ENCODE assay signal across 12 cellular contexts in genomic region chr16:67864044-67864443, GRCh38. TPM values are rescaled to one million over a fixed set of nuclear protein-coding genes. Genes with fewer than 3 reads are reported as not detected.
DNase-seq lines count a peak whose midpoint lies in the region; ATAC-seq and TF ChIP-seq lines count a peak whose summit lies in the region.
"Not testable (repeated sequence)": the region's sequence is repeated elsewhere in the genome, so short reads cannot be mapped to it uniquely, and the experiment has no call there.
"Had no signal": no experiment of that assay in that cellular context is flagged by ENCODE, and none has a peak within 500 bp of the region (broad histone marks: within the 10 kb centered on the region; RNA-seq: fewer than 3 reads in every experiment).

No MANE protein-coding gene starts in this region.

- H3K4me1 Mint-ChIP-seq in chondrocyte (ENCODE audit: low read depth): peaks cover 42% of the 10 kb centered on the region

- peaks cover 73% of the 10 kb centered on the region for H3K79me2 ChIP-seq in ACC112 (ENCODE audit: control insufficient read depth, insufficient read depth, low read length, unreplicated experiment)

- H3K36me3 ChIP-seq in ACC112 (ENCODE audit: insufficient read depth, low read length); uterus: not testable (repeated sequence)
- H3K36me3 ChIP-seq in adipocyte (ENCODE audit: control insufficient read depth, insufficient read depth, low read length, severe bottlenecking) (peaks cover 24% of the 10 kb centered on the region), gastroesophageal sphincter (peaks cover 0 to 50% of the 10 kb centered on the region in 2 donors), mesenchymal stem cell (ENCODE audit: control insufficient read depth in 1 of 2, insufficient read depth in 2 of 2, low read depth in 1 of 2, low read length in 2 of 2) (peaks cover 34 to 74% of the 10 kb centered on the region in 2 experiments), rectal smooth muscle tissue (ENCODE audit: control insufficient read depth, insufficient read depth, low read length) (peaks cover 12% of the 10 kb centered on the region), suprapubic skin (peaks cover 40% of the 10 kb centered on the region)

- H2AK5ac ChIP-seq in mesenchymal stem cell (ENCODE audit: low read length, severe bottlenecking): not testable (repeated sequence)

- H4K91ac ChIP-seq in mesenchymal stem cell (ENCODE audit: low read length): not testable (repeated sequence)

- H3K4me3 Mint-ChIP-seq in chondrocyte (ENCODE audit: unreplicated experiment): not testable (repeated sequence)

- H2BK120ac ChIP-seq in mesenchymal stem cell (ENCODE audit: low read depth, low read length): not testable (repeated sequence)

- intact Hi-C loops in uterus (cut with DNase I; ENCODE audit: low total_unique reads): not testable (repeated sequence)

- H3K4me1 ChIP-seq in ACC112 (ENCODE audit: control insufficient read depth, insufficient read depth, low read length, unreplicated experiment) (peaks cover 37% of the 10 kb centered on the region), adipocyte (ENCODE audit: control insufficient read depth, insufficient read depth, low read length) (peaks cover 54% of the 10 kb centered on the region), gastroesophageal sphincter (peaks cover 2 to 55% (median 27%) of the 10 kb centered on the region in 3 donors), mesenchymal stem cell (ENCODE audit: control insufficient read depth, insufficient read depth, low read depth, low read length) (peaks cover 28% of the 10 kb centered on the region), rectal smooth muscle tissue (ENCODE audit: control insufficient read depth, insufficient read depth, low read length) (peaks cover 11% of the 10 kb centered on the region), suprapubic skin (peaks cover 38% of the 10 kb centered on the region)
- H3K4me1 ChIP-seq in uterus: not testable (repeated sequence)

- not testable (repeated sequence) for H3K27me3 ChIP-seq in ACC112 (ENCODE audit: insufficient read depth, low read length); adipocyte (replicated peaks; ENCODE audit: control insufficient read depth, insufficient read depth, low read length); gastroesophageal sphincter; mesenchymal stem cell (ENCODE audit: control insufficient read depth in 1 of 2, insufficient read depth in 1 of 2, low read length in 2 of 2); rectal smooth muscle tissue (ENCODE audit: control insufficient read depth, insufficient read depth, low read length); suprapubic skin; uterus

- H3K4me3 ChIP-seq in ACC112 (ENCODE audit: low read depth, low read length); gastroesophageal sphincter; mesenchymal stem cell (ENCODE audit: insufficient read depth in 1 of 2, low read depth in 1 of 2, low read length in 2 of 2); rectal smooth muscle tissue (ENCODE audit: low read length); suprapubic skin; uterus: not testable (repeated sequence)
- peak overlapping the region; percentile 66 for H3K4me3 ChIP-seq in adipocyte (ENCODE audit: low read length)

- H2BK5ac ChIP-seq in mesenchymal stem cell (ENCODE audit: low read depth, low read length, poor library complexity, severe bottlenecking): not testable (repeated sequence)

- H2BK15ac ChIP-seq in mesenchymal stem cell (ENCODE audit: low read depth, poor library complexity, severe bottlenecking): not testable (repeated sequence)

- not testable (repeated sequence) for H3K9me3 ChIP-seq in adipocyte (ENCODE audit: control insufficient read depth, low read length); gastroesophageal sphincter; mesenchymal stem cell (ENCODE audit: control insufficient read depth, low read length); suprapubic skin; uterus

- H3K18ac ChIP-seq in mesenchymal stem cell (ENCODE audit: low read depth in 1 of 2, low read length in 2 of 2): not testable (repeated sequence)

- 85% methylated on average over 4 of the region's 6 CpGs; no CpG with 5 or more reads in 1 of the 2 donors for WGBS in gastroesophageal sphincter (ENCODE audit: low coverage in 1 of 2), 2 donors
- 98% methylated on average over 5 of the region's 6 CpGs for WGBS in mesenchymal stem cell
- 100% methylated on average over 2 of the region's 6 CpGs for WGBS in suprapubic skin

- not testable (repeated sequence) for H2BK12ac ChIP-seq in mesenchymal stem cell (ENCODE audit: low read length in 2 of 2)

- not testable (repeated sequence) for TF ChIP-seq POLR2A in gastroesophageal sphincter (IDR thresholded peaks at IDR 0.05); suprapubic skin (IDR thresholded peaks at IDR 0.05); uterus (IDR thresholded peaks at IDR 0.05)

- peaks cover 14% of the 10 kb centered on the region for H3K79me1 ChIP-seq in mesenchymal stem cell (replicated peaks; ENCODE audit: low read length, poor library complexity, severe bottlenecking)

- not testable (repeated sequence) for H3K4ac ChIP-seq in mesenchymal stem cell (ENCODE audit: low read depth in 1 of 2, low read length in 2 of 2)

- H3K23ac ChIP-seq in mesenchymal stem cell (ENCODE audit: low read length in 2 of 2): not testable (repeated sequence)

- not testable (repeated sequence) for TF ChIP-seq CTCF in chondrocyte (IDR thresholded peaks at IDR 0.05); gastroesophageal sphincter (IDR thresholded peaks at IDR 0.05); suprapubic skin (IDR thresholded peaks at IDR 0.05); uterus (IDR thresholded peaks at IDR 0.05)

- H3K9me3 Mint-ChIP-seq in chondrocyte (ENCODE audit: low read depth): not testable (repeated sequence)

- peaks cover 10% of the 10 kb centered on the region for H3K36me3 Mint-ChIP-seq in chondrocyte (ENCODE audit: low read depth)

- DNase-seq in adipocyte (ENCODE audit: low read depth); chondrocyte (ENCODE audit: low spot score); mesenchymal stem cell; uterus: not testable (repeated sequence)
- DNase-seq in suprapubic skin (ENCODE audit: low spot score in 2 of 2): peak in 1 of 2 donors; percentile 59

- not testable (repeated sequence) for H3K14ac ChIP-seq in mesenchymal stem cell (ENCODE audit: low read length in 2 of 2)

- H2AFZ ChIP-seq in ACC112 (ENCODE audit: low read length, unreplicated experiment); mesenchymal stem cell (ENCODE audit: low read depth, low read length): not testable (repeated sequence)

- not testable (repeated sequence) for H4K8ac ChIP-seq in mesenchymal stem cell (ENCODE audit: low read length)

- ATAC-seq in gastroesophageal sphincter: not testable (repeated sequence)

- peak overlapping the region; percentile 93 for H3K27ac Mint-ChIP-seq in chondrocyte (ENCODE audit: unreplicated experiment)

- H3K4me2 ChIP-seq in mesenchymal stem cell (ENCODE audit: low read length, poor library complexity, severe bottlenecking): not testable (repeated sequence)

- H3K27me3 Mint-ChIP-seq in chondrocyte (ENCODE audit: low read depth): not testable (repeated sequence)

- not testable (repeated sequence) for TF ChIP-seq EP300 in gastroesophageal sphincter (IDR thresholded peaks at IDR 0.05); suprapubic skin (IDR thresholded peaks at IDR 0.05)

- H3K9ac ChIP-seq in adipocyte (ENCODE audit: low read length) (peak overlapping the region; percentile 76), mesenchymal stem cell (ENCODE audit: low read length) (peak overlapping the region; percentile 85)
- H3K9ac ChIP-seq in rectal smooth muscle tissue (ENCODE audit: low read length): not testable (repeated sequence)

- H3K27ac ChIP-seq in ACC112 (ENCODE audit: low read depth, low read length) (peak overlapping the region; percentile 93), gastroesophageal sphincter (peak overlapping the region in 3 of 4 donors; percentile 83 to 90 (median 86)), rectal smooth muscle tissue (ENCODE audit: low read depth, low read length) (peak overlapping the region; percentile 78), suprapubic skin (peak overlapping the region; percentile 85), uterus (peak overlapping the region; percentile 67 to 86)
- H3K27ac ChIP-seq in mesenchymal stem cell (ENCODE audit: low read length, poor library complexity, severe bottlenecking): not testable (repeated sequence)

RNA-seq across cellular contexts. Expression of gene EDC4, which starts 8.8 kb away (rescaled TPM):
- 67.6 to 77.2 TPM (median 67.9 TPM) in 3 replicates for total RNA-seq in chondrocyte
- 10 to 100 TPM; 43.8 to 72.6 (median 53.5) TPM for total RNA-seq in gastroesophageal sphincter
- 30.6 TPM for polyA plus RNA-seq in mesenchymal stem cell (2013, experiment 1 of 2)
- 27.9 TPM for polyA plus RNA-seq in mesenchymal stem cell (2013, experiment 2 of 2)
- total RNA-seq in suprapubic skin: 100 to 1,000 TPM in 1 of 4 donors, 10 to 100 TPM in 3; 59.5 to 110 (median 68.0) TPM
- 10 to 100 TPM; 19.4 to 63.7 (median 50.7) TPM for total RNA-seq in uterus

RNA-seq across cellular contexts. Expression of gene CENPT, which starts 16.6 kb away (rescaled TPM):
- total RNA-seq in chondrocyte: 50.5 to 58.3 TPM (median 52.8 TPM) in 3 replicates
- total RNA-seq in gastroesophageal sphincter: 10 to 100 TPM; 15.4 to 44.2 (median 35.3) TPM
- polyA plus RNA-seq in mesenchymal stem cell (2013, experiment 1 of 2): 25.8 TPM
- 23.6 TPM for polyA plus RNA-seq in mesenchymal stem cell (2013, experiment 2 of 2)
- 100 to 1,000 TPM; 140 to 311 (median 201) TPM for total RNA-seq in suprapubic skin
- 10 to 100 TPM; 29.4 to 70.2 (median 52.8) TPM for total RNA-seq in uterus

RNA-seq across cellular contexts. Expression of gene NUTF2, which starts 17.3 kb away (rescaled TPM):
- total RNA-seq in chondrocyte (131 to 147 TPM (median 135 TPM) in 3 replicates), gastroesophageal sphincter (100 to 1,000 TPM in 3 of 4 donors, 10 to 100 TPM in 1; 90.0 to 194 (median 113) TPM), suprapubic skin (100 to 1,000 TPM; 101 to 161 (median 113) TPM), uterus (10 to 100 TPM; 43.8 to 76.1 (median 65.4) TPM)
- 230 TPM for polyA plus RNA-seq in mesenchymal stem cell (2013, experiment 1 of 2)
- polyA plus RNA-seq in mesenchymal stem cell (2013, experiment 2 of 2): 226 TPM

RNA-seq across cellular contexts. Expression of gene NRN1L, which starts 20.6 kb away (rescaled TPM):
- total RNA-seq in chondrocyte (0.57 TPM in 1 of 3 replicates, not detected in the others), gastroesophageal sphincter (1 to 10 TPM in 2 of 4 donors, not detected in 2; 1.2 to 2.4 TPM), suprapubic skin (1 to 10 TPM in 3 of 4 donors, not detected in 1; 4.3 to 5.6 (median 4.7) TPM), uterus (1 to 10 TPM in 1 of 4 donors, not detected in 3; 2.1 TPM)
- 0.30 TPM for polyA plus RNA-seq in mesenchymal stem cell (2013, experiment 1 of 2)
- polyA plus RNA-seq in mesenchymal stem cell (2013, experiment 2 of 2): 0.37 TPM
- total RNA-seq: A172, G401, H4, PC-9 had no signal

RNA-seq across cellular contexts. Expression of gene THAP11, which starts 21.9 kb away (rescaled TPM):
- 25.3 to 26.3 TPM (median 25.7 TPM) in 3 replicates for total RNA-seq in chondrocyte
- total RNA-seq in gastroesophageal sphincter: 10 to 100 TPM; 52.6 to 78.0 (median 76.0) TPM
- polyA plus RNA-seq in mesenchymal stem cell (2013, experiment 1 of 2): 18.6 TPM
- polyA plus RNA-seq in mesenchymal stem cell (2013, experiment 2 of 2): 17.6 TPM
- total RNA-seq in suprapubic skin: 10 to 100 TPM; 45.7 to 92.0 (median 76.4) TPM
- total RNA-seq in uterus: 100 to 1,000 TPM in 1 of 4 donors, 10 to 100 TPM in 3; 43.3 to 105 (median 57.6) TPM
